In the genomic region with DNA sequence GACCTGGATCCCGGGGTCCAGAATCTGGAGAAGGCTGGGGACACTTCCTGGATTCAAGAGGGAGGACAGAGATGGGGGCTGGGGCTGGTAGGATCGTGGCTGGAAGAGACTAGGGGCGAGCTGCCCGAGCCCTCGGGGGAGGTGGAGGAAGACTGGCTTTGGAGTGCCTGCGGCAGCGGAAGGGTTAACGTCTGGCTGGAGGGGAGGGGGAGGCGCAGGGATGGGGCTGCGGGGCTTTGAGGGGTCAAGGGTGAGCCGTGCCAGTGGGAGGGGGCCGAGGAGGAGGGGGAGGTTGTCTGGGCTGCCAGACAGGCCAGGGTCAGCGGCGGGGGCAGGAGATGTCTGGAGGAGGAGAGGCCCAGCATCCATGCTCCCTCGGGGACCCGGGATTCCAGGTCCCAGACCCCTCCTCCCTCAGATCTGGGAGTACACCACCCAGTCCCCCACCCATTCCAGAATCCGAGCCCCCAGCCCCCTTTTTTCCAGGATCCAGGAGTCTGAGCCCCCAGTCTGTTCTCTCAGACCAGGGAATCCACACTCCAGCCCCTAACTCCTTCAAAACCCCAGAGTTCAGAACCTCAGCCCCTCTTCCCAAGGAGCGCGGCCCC, we compare ENCODE assay signal across 8 cellular contexts. TPM values are rescaled to one million over a fixed set of nuclear protein-coding genes. Genes with fewer than 3 reads are reported as not detected.
DNase-seq lines count a peak whose midpoint lies in the region; TF ChIP-seq lines count a peak whose summit lies in the region.

No MANE protein-coding gene starts in this region.

- in situ Hi-C loops in astrocyte of the cerebellum (cut with HindIII; ENCODE audit: low sequenced_read_pairs) = no loop called here

- TF ChIP-seq POLR2A in erythroblast (IDR thresholded peaks at IDR 0.05; ENCODE audit: low read length) = no peak

- H3K4me3 Mint-ChIP-seq in CD14-positive monocyte = peak overlapping the region; percentile 60 to 75

- no peaks in the 10 kb centered on the region for H3K9me3 ChIP-seq in skeletal muscle tissue (ENCODE audit: control insufficient read depth in 3 of 3, low read length in 3 of 3)

- peak overlapping the region; percentile 52; the same call in 1 of the 2 replicates for H3K4me3 ChIP-seq in Jurkat, Clone E6-1 (ENCODE audit: low read length)
- H3K4me3 ChIP-seq in astrocyte of the cerebellum (ENCODE audit: low read depth, low read length) (peak overlapping the region; percentile 96), skeletal muscle tissue (ENCODE audit: low read length in 3 of 3) (peak overlapping the region; percentile 75 to 88 (median 80))

- peaks cover 3 to 11% (median 8%) of the 10 kb centered on the region in 3 donors for H3K27me3 ChIP-seq in skeletal muscle tissue (ENCODE audit: control insufficient read depth in 3 of 3, insufficient read depth in 3 of 3, low read length in 3 of 3)

- peaks cover 2 to 19% (median 11%) of the 10 kb centered on the region in 7 donors for H3K9me3 Mint-ChIP-seq in CD14-positive monocyte

- intact Hi-C loops in CD14-positive monocyte (cut with micrococcal nuclease) = loop anchor here (5.0 to 10.0 kb wide), 2 partner anchors 37 to 85 kb away; no protein-coding TSS in a partner anchor

- H3K4me1 ChIP-seq in skeletal muscle tissue (ENCODE audit: control insufficient read depth in 3 of 3, insufficient read depth in 3 of 3, low read length in 3 of 3) = peaks cover 8 to 23% (median 17%) of the 10 kb centered on the region in 3 donors

- H3K36me3 Mint-ChIP-seq in CD14-positive monocyte = peaks cover 3 to 12% of the 10 kb centered on the region in 2 donors

- DNase-seq in CD14-positive monocyte (ENCODE audit: low spot score) (no peak), astrocyte of the cerebellum (ENCODE audit: low read depth) (no peak), iPS-NIHi11 (ENCODE audit: low spot score) (peak; percentile 71), erythroblast (lab: John Stamatoyannopoulos, UW) (no peak), NK-92 (lab: John Stamatoyannopoulos, UW; ENCODE audit: unreplicated experiment) (no peak), germinal center (ENCODE audit: low spot score) (no peak)
- no peak for DNase-seq in Jurkat, Clone E6-1 (ENCODE audit: low read depth, low spot score)

- H3K27me3 Mint-ChIP-seq in CD14-positive monocyte (ENCODE audit: low read depth in 3 of 3) = peaks cover 64 to 88% (median 73%) of the 10 kb centered on the region in 3 donors

- peaks cover 3 to 5% (median 4%) of the 10 kb centered on the region in 3 donors for H3K36me3 ChIP-seq in skeletal muscle tissue (ENCODE audit: control insufficient read depth in 3 of 3, insufficient read depth in 3 of 3, low read length in 3 of 3)

- peaks cover 31% of the 10 kb centered on the region for H3K4me1 Mint-ChIP-seq in CD14-positive monocyte

- peak overlapping the region; percentile 85 for H3K27ac ChIP-seq in skeletal muscle tissue (ENCODE audit: low read depth, low read length)

- peak overlapping the region; percentile 80 to 82 (median 80) for H3K9ac ChIP-seq in skeletal muscle tissue (ENCODE audit: low read depth in 1 of 3, low read length in 3 of 3)

- TF ChIP-seq CTCF in CD14-positive monocyte (IDR thresholded peaks at IDR 0.05) (no peak), astrocyte of the cerebellum (IDR thresholded peaks at IDR 0.05; ENCODE audit: low read depth, low read length, missing control alignments) (no peak)

- H3K27ac Mint-ChIP-seq in CD14-positive monocyte = peak overlapping the region in 1 of 7 donors; percentile 21

RNA-seq across cellular contexts. Expression of a gene that starts 3.3 kb away (rescaled TPM):
- polyA plus RNA-seq in CD14-positive monocyte = 1 to 10 TPM in 1 of 2 donors, under 1 TPM in 1; 0.99 to 2.4 TPM
- polyA plus RNA-seq in Jurkat, Clone E6-1 (2012; ENCODE audit: insufficient read depth, insufficient read length) = 3.1 TPM
- total RNA-seq in skeletal muscle tissue = 4.7 TPM

RNA-seq across cellular contexts. Expression of a gene that starts 33.9 kb away (rescaled TPM):
- polyA plus RNA-seq in CD14-positive monocyte = under 1 TPM in 1 of 2 donors, not detected in 1; 0.24 TPM
- not detected for polyA plus RNA-seq in Jurkat, Clone E6-1 (2012; ENCODE audit: insufficient read depth, insufficient read length)
- total RNA-seq in skeletal muscle tissue = under 0.01 TPM

RNA-seq across cellular contexts. Expression of a gene that starts 43.2 kb away (rescaled TPM):
- 100 to 1,000 TPM in 1 of 2 donors, 10 to 100 TPM in 1; 63.5 to 129 TPM for polyA plus RNA-seq in CD14-positive monocyte
- polyA plus RNA-seq in Jurkat, Clone E6-1 (2012; ENCODE audit: insufficient read depth, insufficient read length) = not detected
- not detected for total RNA-seq in skeletal muscle tissue

RNA-seq across cellular contexts. Expression of a gene that starts 59.7 kb away (rescaled TPM):
- 10 to 100 TPM; 10.2 to 12.6 TPM for polyA plus RNA-seq in CD14-positive monocyte
- polyA plus RNA-seq in Jurkat, Clone E6-1 (2012; ENCODE audit: insufficient read depth, insufficient read length) = not detected
- total RNA-seq in skeletal muscle tissue = 1.6 TPM
